ENCODE assay signal across 6 cellular contexts in the genomic region with DNA sequence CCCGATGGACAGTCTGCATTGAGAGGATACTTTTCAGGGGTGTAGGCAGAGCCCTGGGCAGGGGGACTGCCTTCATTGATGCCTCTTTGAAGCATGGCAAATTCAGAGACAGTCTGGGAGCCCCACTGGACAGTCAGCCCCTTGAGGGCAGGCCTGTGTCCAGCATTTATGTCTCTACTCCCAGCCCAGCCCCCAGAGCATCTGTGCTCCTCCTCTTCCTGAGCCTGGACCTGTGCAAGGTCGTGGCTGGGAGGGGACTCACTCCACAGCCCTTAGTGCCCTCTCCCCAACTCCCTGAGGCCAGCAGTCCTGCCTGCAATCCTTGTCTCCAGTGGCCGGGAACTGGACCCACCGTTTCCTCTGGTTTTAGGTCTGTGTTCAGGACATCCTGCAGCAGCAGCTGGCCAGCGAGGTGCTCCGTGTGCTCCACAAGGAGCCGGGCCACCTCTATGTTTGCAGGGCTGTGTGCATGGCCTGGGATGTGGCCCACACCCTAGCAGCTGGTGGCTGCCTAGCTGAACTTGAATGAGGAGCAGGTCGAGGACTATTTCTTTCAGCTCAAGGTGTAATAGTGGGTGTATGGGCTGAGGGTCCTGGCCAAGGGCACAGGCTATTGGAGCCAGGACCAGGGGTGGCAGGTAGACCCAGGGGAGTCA. TPM values are rescaled to one million over a fixed set of nuclear protein-coding genes. Genes with fewer than 3 reads are reported as not detected.
"Had no signal": no experiment of that assay in that cellular context is flagged by ENCODE, and none has a peak within 500 bp of the region (broad histone marks: within the 10 kb centered on the region; RNA-seq: fewer than 3 reads in every experiment).

No MANE protein-coding gene starts in this region.

RNA-seq across cellular contexts. Expression of a gene that starts 22.6 kb away (rescaled TPM):
- total RNA-seq: GM23338, H1, HFFc6, HT1080, IMR-90, K562 had no signal
- polyA plus RNA-seq: GM23338, H1, IMR-90, K562 had no signal
